ENCODE assay signal across 1 cellular context in genomic region chr21:35075546-35075945, GRCh38.
A peak's percentile ranks its signal among the peaks of the same experiment; 100 is the strongest.
TF ChIP-seq lines count a peak whose summit lies in the region.

No MANE protein-coding gene starts in this region.

TF ChIP-seq in HEK293, 187 proteins besides CTCF, POLR2A, EP300 and RAD21 (continued from another document):
- TF ChIP-seq ZNF488 (tag by site-specific recombination; IDR thresholded peaks at IDR 0.05) = no peak
- TF ChIP-seq ZNF280C (tag by site-specific recombination; IDR thresholded peaks at IDR 0.05) = no peak
- TF ChIP-seq ZNF155 (tag by site-specific recombination; IDR thresholded peaks at IDR 0.05) = no peak
- TF ChIP-seq ATF2 (tag by site-specific recombination; IDR thresholded peaks at IDR 0.05; ENCODE audit: low read depth) = peak; percentile 77
- no peak for TF ChIP-seq ZNF146 (tag by site-specific recombination; IDR thresholded peaks at IDR 0.05)
- TF ChIP-seq ZNF391 (tag by site-specific recombination; IDR thresholded peaks at IDR 0.05; ENCODE audit: borderline replicate concordance, low read depth) = no peak
- no peak for TF ChIP-seq ZNF521 (tag by site-specific recombination; IDR thresholded peaks at IDR 0.05)
